Comparison of ENCODE assay signal across 8 cellular contexts in genomic region chr15:58551764-58552504, GRCh38.
A peak's percentile ranks its signal among the peaks of the same experiment; 100 is the strongest.
DNase-seq lines count a peak whose midpoint lies in the region; ATAC-seq and TF ChIP-seq lines count a peak whose summit lies in the region.

No MANE protein-coding gene starts in this region.

- H3K9me3 Mint-ChIP-seq in CD8-positive, alpha-beta memory T cell: no peaks in the 10 kb centered on the region
- no peaks in the 10 kb centered on the region for H3K9me3 Mint-ChIP-seq in nephron

- no peaks in the 10 kb centered on the region for H3K9me3 ChIP-seq in CD8-positive, alpha-beta memory T cell (ENCODE audit: low read length)
- H3K9me3 ChIP-seq in Peyer's patch: no peaks in the 10 kb centered on the region

- ATAC-seq in HG03354 (IDR thresholded peaks at IDR 0.05; ENCODE audit: poor library complexity, severe bottlenecking, unreplicated experiment) (no peak), HG02623 (IDR thresholded peaks at IDR 0.05; ENCODE audit: unreplicated experiment) (no peak), GM18511 (IDR thresholded peaks at IDR 0.05; ENCODE audit: unreplicated experiment) (no peak)

- no peak for TF ChIP-seq POLR2A in Peyer's patch (IDR thresholded peaks at IDR 0.05)

- no peak overlapping the region for H3K4me3 ChIP-seq in CD8-positive, alpha-beta memory T cell (ENCODE audit: low read length)
- peak overlapping the region in 2 of 4 donors; percentile 13 to 18 for H3K4me3 ChIP-seq in Peyer's patch
- no peak overlapping the region for H3K4me3 ChIP-seq in epithelial cell of esophagus (ENCODE audit: low read length)

- H3K4me3 Mint-ChIP-seq in CD8-positive, alpha-beta memory T cell: no peak overlapping the region
- H3K4me3 Mint-ChIP-seq in nephron: peak overlapping the region in 2 of 3 experiments; percentile 3 to 16

- H3K27ac Mint-ChIP-seq in CD8-positive, alpha-beta memory T cell: no peak overlapping the region
- H3K27ac Mint-ChIP-seq in nephron: peak overlapping the region; percentile 73 to 86 (median 80)

- no peaks in the 10 kb centered on the region for H3K36me3 Mint-ChIP-seq in CD8-positive, alpha-beta memory T cell
- no peaks in the 10 kb centered on the region for H3K36me3 Mint-ChIP-seq in nephron (ENCODE audit: low read depth)

- no peaks in the 10 kb centered on the region for H3K27me3 ChIP-seq in CD8-positive, alpha-beta memory T cell (ENCODE audit: insufficient read depth, low read length, poor library complexity, severe bottlenecking)
- no peaks in the 10 kb centered on the region for H3K27me3 ChIP-seq in Peyer's patch

- no peaks in the 10 kb centered on the region for H3K4me1 ChIP-seq in CD8-positive, alpha-beta memory T cell (ENCODE audit: insufficient read depth, low read length)
- peaks cover 0 to 27% (median 2%) of the 10 kb centered on the region in 4 donors for H3K4me1 ChIP-seq in Peyer's patch

- TF ChIP-seq CTCF in Peyer's patch (IDR thresholded peaks at IDR 0.05) (no peak), epithelial cell of esophagus (IDR thresholded peaks at IDR 0.05; ENCODE audit: insufficient read depth, low read depth, low read length, missing control alignments) (no peak), nephron (IDR thresholded peaks at IDR 0.05; ENCODE audit: unreplicated experiment in 3 of 3) (no peak)

- peak overlapping the region; percentile 65 for H3K27ac ChIP-seq in CD8-positive, alpha-beta memory T cell (ENCODE audit: low read depth, low read length)
- peak overlapping the region; percentile 20 to 89 (median 72) for H3K27ac ChIP-seq in Peyer's patch

- DNase-seq in CD8-positive, alpha-beta memory T cell: no peak
- DNase-seq in Peyer's patch: peak in 2 of 3 donors; percentile 84 to 86
- DNase-seq in epithelial cell of esophagus (ENCODE audit: low read depth): peak; percentile 78
- no peak for DNase-seq in medulla oblongata (ENCODE audit: extremely low spot score)

- peaks cover 9 to 21% (median 15%) of the 10 kb centered on the region in 3 donors for H3K4me1 Mint-ChIP-seq in CD8-positive, alpha-beta memory T cell
- H3K4me1 Mint-ChIP-seq in nephron: peaks cover 85% of the 10 kb centered on the region

- CTCF ChIA-PET in CD8-positive, alpha-beta memory T cell (lab: Charles Lee): no interaction called here

- POLR2A ChIA-PET in CD8-positive, alpha-beta memory T cell (lab: Charles Lee): no interaction called here

- H3K36me3 ChIP-seq in CD8-positive, alpha-beta memory T cell (ENCODE audit: insufficient read depth, low read length): no peaks in the 10 kb centered on the region
- H3K36me3 ChIP-seq in Peyer's patch: no peaks in the 10 kb centered on the region

- H3K27me3 Mint-ChIP-seq in CD8-positive, alpha-beta memory T cell: peaks cover 9 to 11% of the 10 kb centered on the region in 2 donors
- H3K27me3 Mint-ChIP-seq in nephron (ENCODE audit: low read depth): peaks cover 36% of the 10 kb centered on the region

Comparison
In these comparisons a context has a peak if more than half of its experiments do, and no peak if none do; other contexts are left out.
1. DNase-seq: peak in Peyer's patch (2 of 3) and epithelial cell of esophagus (single experiment); none in CD8-positive, alpha-beta memory T cell (0 of 5) and medulla oblongata (single experiment).
2. H3K27ac Mint-ChIP-seq: peak in nephron (3 of 3); none in CD8-positive, alpha-beta memory T cell (0 of 8).
3. H3K4me3 Mint-ChIP-seq: peak in nephron (2 of 3); none in CD8-positive, alpha-beta memory T cell (0 of 7).